8 cellular contexts compared by ENCODE assay signal in genomic region chr5:114360816-114361723, GRCh38.
DNase-seq lines count a peak whose midpoint lies in the region; ATAC-seq and TF ChIP-seq lines count a peak whose summit lies in the region.

No MANE protein-coding gene starts in this region.

- peaks cover 49% of the 10 kb centered on the region for H3K27me3 Mint-ChIP-seq in stimulated activated memory B cell treated with anti-CD40 and anti-IgM and Interleukin-4, amounts not matched to agents 10 μg/mL and 1 μg/mL and 100 μg/mL, for 72 hours

- TF ChIP-seq EP300 in Ishikawa (IDR thresholded peaks at IDR 0.05; ENCODE audit: borderline replicate concordance), result no peak

- peaks cover 22% of the 10 kb centered on the region for H3K4me1 Mint-ChIP-seq in stimulated activated memory B cell treated with anti-CD40 and anti-IgM and Interleukin-4, amounts not matched to agents 10 μg/mL and 1 μg/mL and 100 μg/mL, for 72 hours

- no peak for TF ChIP-seq CTCF in AG09309 (IDR thresholded peaks at IDR 0.05; ENCODE audit: control insufficient read depth, insufficient read depth, low read depth, low read length, missing control alignments)

- DNase-seq in AG09309 (ENCODE audit: low read depth) (no peak), amygdala (lab: John Stamatoyannopoulos, UW) (peak in 43 of 56 donors; percentile 19 to 81 (median 48)), iPS-NIHi11 (ENCODE audit: low spot score) (peak; percentile 84), DMS114 treated with DMSO at 0.1 percent for 48 hours (lab: John Stamatoyannopoulos, UW; ENCODE audit: unreplicated experiment) (no peak), pons (ENCODE audit: low spot score) (no peak)

- H3K36me3 Mint-ChIP-seq in stimulated activated memory B cell treated with anti-CD40 and anti-IgM and Interleukin-4, amounts not matched to agents 10 μg/mL and 1 μg/mL and 100 μg/mL, for 72 hours, result no peaks in the 10 kb centered on the region

- peak; percentile 36 for ATAC-seq in GM19035 (IDR thresholded peaks at IDR 0.05; ENCODE audit: unreplicated experiment)
- ATAC-seq in stimulated activated memory B cell treated with anti-CD40 and anti-IgM and Interleukin-4, amounts not matched to agents 10 μg/mL and 1 μg/mL and 100 μg/mL, for 72 hours, result peak; percentile 67

- peak overlapping the region; percentile 9 for H3K27ac Mint-ChIP-seq in stimulated activated memory B cell treated with anti-CD40 and anti-IgM and Interleukin-4, amounts not matched to agents 10 μg/mL and 1 μg/mL and 100 μg/mL, for 72 hours

- peak overlapping the region; percentile 77 for H3K4me3 Mint-ChIP-seq in stimulated activated memory B cell treated with anti-CD40 and anti-IgM and Interleukin-4, amounts not matched to agents 10 μg/mL and 1 μg/mL and 100 μg/mL, for 72 hours

- no peaks in the 10 kb centered on the region for H3K9me3 Mint-ChIP-seq in stimulated activated memory B cell treated with anti-CD40 and anti-IgM and Interleukin-4, amounts not matched to agents 10 μg/mL and 1 μg/mL and 100 μg/mL, for 72 hours

- TF ChIP-seq RAD21 in Ishikawa (IDR thresholded peaks at IDR 0.05; ENCODE audit: low read depth), result peak; percentile 9; the same call in 1 of the 2 replicates

- H3K4me3 ChIP-seq in AG09309 (ENCODE audit: control insufficient read depth, low read depth, low read length), result peak overlapping the region; percentile 36

TF ChIP-seq in Ishikawa, 13 proteins besides CTCF, POLR2A, EP300 and RAD21:
- TF ChIP-seq EGR1 (IDR thresholded peaks at IDR 0.05) (peak; percentile 30; the same call in 1 of the 2 replicates), CREB1 (IDR thresholded peaks at IDR 0.05; ENCODE audit: low read depth) (no peak)

Comparison
In these comparisons a context has a peak if more than half of its experiments do, and no peak if none do; other contexts are left out.
1. DNase-seq: peak in amygdala (43 of 56) and iPS-NIHi11 (single experiment); none in AG09309 (single experiment), DMS114 treated with DMSO at 0.1 percent for 48 hours (single experiment) and pons (single experiment).